8 cellular contexts compared by ENCODE assay signal in the genomic region with DNA sequence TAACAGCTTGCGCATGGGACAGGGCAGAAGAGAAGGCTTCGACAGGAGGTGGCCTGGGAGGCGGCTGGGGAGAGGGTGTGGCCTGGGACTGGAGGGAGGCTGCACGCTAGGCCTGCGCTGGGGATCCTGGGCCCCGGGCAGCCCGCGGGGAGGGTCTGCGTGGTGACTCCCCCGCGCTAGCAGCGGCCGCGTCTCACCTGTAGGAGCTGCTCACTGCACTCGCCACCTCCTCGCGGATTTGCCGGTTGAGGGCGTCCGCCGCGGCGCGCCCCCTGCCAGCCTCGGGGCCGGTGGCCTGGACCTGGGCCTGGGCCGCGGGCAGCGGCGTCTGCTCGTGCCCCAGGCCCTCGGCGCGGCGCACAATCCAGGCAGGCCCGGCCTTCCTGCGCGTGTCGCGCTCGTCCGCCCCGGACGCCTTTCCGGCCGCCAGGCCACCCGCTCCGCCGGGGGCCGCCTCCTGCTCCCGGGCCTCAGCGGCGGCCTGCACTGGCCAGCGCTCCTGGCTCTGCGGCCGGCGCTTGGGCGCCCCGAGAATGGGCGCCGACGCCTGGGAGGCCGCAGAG. TPM values are rescaled to one million over a fixed set of nuclear protein-coding genes. Genes with fewer than 3 reads are reported as not detected.
DNase-seq lines count a peak whose midpoint lies in the region; ATAC-seq and TF ChIP-seq lines count a peak whose summit lies in the region.

No MANE protein-coding gene starts in this region.

- H3K36me3 ChIP-seq in subcutaneous abdominal adipose tissue (ENCODE audit: control insufficient read depth in 5 of 5, insufficient read depth in 5 of 5, low read length in 5 of 5), result no peaks in the 10 kb centered on the region

- H3K9me3 ChIP-seq in subcutaneous abdominal adipose tissue (ENCODE audit: control insufficient read depth in 5 of 5, low read length in 5 of 5), result no peaks in the 10 kb centered on the region

- no peak overlapping the region for H3K27ac ChIP-seq in subcutaneous abdominal adipose tissue (ENCODE audit: low read depth, low read length)

- peak; percentile 27 for DNase-seq in activated CD4-positive, alpha-beta T cell treated with anti-CD3 and anti-CD28 coated beads for 48 hours
- DNase-seq in activated CD4-positive, alpha-beta T cell treated with anti-CD3 and anti-CD28 coated beads for 4 hours, result no peak
- DNase-seq in NCI-H526 treated with DMSO at 0.1 percent for 48 hours (lab: John Stamatoyannopoulos, UW), result peak; percentile 31
- no peak for DNase-seq in choroid plexus epithelial cell (ENCODE audit: low read depth)
- no peak for DNase-seq in left lobe of liver (ENCODE audit: low spot score)

- peaks cover 0 to 20% (median 16%) of the 10 kb centered on the region in 5 donors for H3K4me1 ChIP-seq in subcutaneous abdominal adipose tissue (ENCODE audit: control insufficient read depth in 5 of 5, insufficient read depth in 5 of 5, low read length in 5 of 5)

- H3K4me3 ChIP-seq in choroid plexus epithelial cell (ENCODE audit: low read depth, low read length) (peak overlapping the region; percentile 37), subcutaneous abdominal adipose tissue (ENCODE audit: low read depth in 1 of 5, low read length in 5 of 5) (peak overlapping the region in 4 of 5 donors; percentile 52 to 73 (median 59))

- ATAC-seq in left lobe of liver (peak; percentile 76), HG03135 (IDR thresholded peaks at IDR 0.05; ENCODE audit: unreplicated experiment) (no peak), GM18861 (IDR thresholded peaks at IDR 0.05; ENCODE audit: unreplicated experiment) (no peak)

- peaks cover 17 to 32% (median 21%) of the 10 kb centered on the region in 5 donors for H3K27me3 ChIP-seq in subcutaneous abdominal adipose tissue (ENCODE audit: control insufficient read depth in 5 of 5, insufficient read depth in 4 of 5, low read length in 5 of 5)

- peak overlapping the region in 2 of 5 donors; percentile 20 to 51 for H3K9ac ChIP-seq in subcutaneous abdominal adipose tissue (ENCODE audit: low read length in 5 of 5)

- TF ChIP-seq CTCF in choroid plexus epithelial cell (conservative IDR thresholded peaks at IDR 0.05; ENCODE audit: low read depth, low read length), result no peak

RNA-seq across cellular contexts. Expression of a gene that starts 1.5 kb away (rescaled TPM):
- 0.33 TPM for total RNA-seq in left lobe of liver

RNA-seq across cellular contexts. Expression of a gene that starts 50.3 kb away (rescaled TPM):
- 172 TPM for total RNA-seq in left lobe of liver

Comparison
In these comparisons a context has a peak if more than half of its experiments do, and no peak if none do; other contexts are left out.
1. DNase-seq: peak in activated CD4-positive, alpha-beta T cell treated with anti-CD3 and anti-CD28 coated beads for 48 hours (single experiment) and NCI-H526 treated with DMSO at 0.1 percent for 48 hours (single experiment); none in activated CD4-positive, alpha-beta T cell treated with anti-CD3 and anti-CD28 coated beads for 4 hours (0 of 2), choroid plexus epithelial cell (single experiment) and left lobe of liver (single experiment).